ENCODE assay signal across 9 cellular contexts in genomic region chr7:8937204-8937603, GRCh38.
"Had no signal": no experiment of that assay in that cellular context is flagged by ENCODE, and none has a peak within 500 bp of the region (broad histone marks: within the 10 kb centered on the region; RNA-seq: fewer than 3 reads in every experiment).

No MANE protein-coding gene starts in this region.

- ATAC-seq: HCT116, HepG2 had no signal

- H3K4me3 ChIP-seq: GM23248, HAP-1 had no signal

- H3K9ac ChIP-seq: GM23248 had no signal

- H3K36me3 ChIP-seq: HAP-1 had no signal

- H3K4me3 Mint-ChIP-seq: HFFc6, IgD-negative memory B cell had no signal

- H3K27me3 Mint-ChIP-seq: IgD-negative memory B cell had no signal

- H3K27ac Mint-ChIP-seq: HFFc6, IgD-negative memory B cell had no signal

- H3K4me1 Mint-ChIP-seq: IgD-negative memory B cell had no signal

- H3K9me3 ChIP-seq: HAP-1 had no signal

- H3K27ac ChIP-seq: GM23248, HL-60 had no signal

- DNase-seq: GM23248, GOT3, H7, HFFc6 had no signal

- H3K36me3 Mint-ChIP-seq: IgD-negative memory B cell had no signal

- H2AFZ ChIP-seq: GM23248 had no signal
